In genomic region chr1:31576743-31577455, GRCh38 we compare ENCODE assay signal across 11 cellular contexts. TPM values are rescaled to one million over a fixed set of nuclear protein-coding genes. Genes with fewer than 3 reads are reported as not detected.
A peak's percentile ranks its signal among the peaks of the same experiment; 100 is the strongest.
DNase-seq lines count a peak whose midpoint lies in the region; ATAC-seq and TF ChIP-seq lines count a peak whose summit lies in the region.
"Had no signal": no experiment of that assay in that cellular context is flagged by ENCODE, and none has a peak within 500 bp of the region (broad histone marks: within the 10 kb centered on the region; RNA-seq: fewer than 3 reads in every experiment).

No MANE protein-coding gene starts in this region.

- H3K4me1 ChIP-seq in ACC112 (ENCODE audit: control insufficient read depth, insufficient read depth, low read length, unreplicated experiment) (peaks cover 57% of the 10 kb centered on the region), adipocyte (ENCODE audit: control insufficient read depth, insufficient read depth, low read length) (peaks cover 51% of the 10 kb centered on the region), left ventricle myocardium inferior (peaks cover 86% of the 10 kb centered on the region), ovary (ENCODE audit: insufficient read depth) (peaks cover 28% of the 10 kb centered on the region)

- ATAC-seq in GM21381 (IDR thresholded peaks at IDR 0.05; ENCODE audit: unreplicated experiment): no peak
- ATAC-seq: CD8-positive, alpha-beta T cell had no signal

- no peak overlapping the region for H3K27ac ChIP-seq in ACC112 (ENCODE audit: low read depth, low read length)
- H3K27ac ChIP-seq in left ventricle myocardium inferior (replicated peaks): peak overlapping the region; percentile 93
- peak overlapping the region; percentile 35 to 76 for H3K27ac ChIP-seq in ovary

- H3K36me3 ChIP-seq in ACC112 (ENCODE audit: insufficient read depth, low read length): no peaks in the 10 kb centered on the region
- no peaks in the 10 kb centered on the region for H3K36me3 ChIP-seq in adipocyte (ENCODE audit: control insufficient read depth, insufficient read depth, low read length, severe bottlenecking)
- peaks cover 20% of the 10 kb centered on the region for H3K36me3 ChIP-seq in left ventricle myocardium inferior
- no peaks in the 10 kb centered on the region for H3K36me3 ChIP-seq in ovary

- H3K27me3 ChIP-seq in ACC112 (ENCODE audit: insufficient read depth, low read length): no peaks in the 10 kb centered on the region
- H3K27me3 ChIP-seq in adipocyte (replicated peaks; ENCODE audit: control insufficient read depth, insufficient read depth, low read length): no peaks in the 10 kb centered on the region
- no peaks in the 10 kb centered on the region for H3K27me3 ChIP-seq in left ventricle myocardium inferior (ENCODE audit: low read depth)
- no peaks in the 10 kb centered on the region for H3K27me3 ChIP-seq in ovary

- H3K9ac ChIP-seq in adipocyte (ENCODE audit: low read length): peak overlapping the region; percentile 31

- DNase-seq in adipocyte (ENCODE audit: low read depth) (no peak), left ventricle myocardium inferior (no peak), ovary (peak in 1 of 5 donors; percentile 25), AG08395 (ENCODE audit: low spot score) (no peak), RPMI8226 (no peak)
- DNase-seq in activated effector memory CD4-positive, alpha-beta T cell treated with Interleukin-2 at 50 U/mL for 16 hours: no peak

- WGBS in ovary, 3 donors: 70 to 74% (median 74%) methylated on average over 26 to 27 of the region's 27 CpGs

- no peak for TF ChIP-seq EP300 in ovary (IDR thresholded peaks at IDR 0.05)

- no peak overlapping the region for H2AFZ ChIP-seq in ACC112 (ENCODE audit: low read length, unreplicated experiment)

- H3K79me2 ChIP-seq in ACC112 (ENCODE audit: control insufficient read depth, insufficient read depth, low read length, unreplicated experiment): peaks cover 9% of the 10 kb centered on the region

- intact Hi-C loops in left ventricle myocardium inferior (cut with micrococcal nuclease): no loop called here
- intact Hi-C loops in ovary (cut with DNase I): no loop called here

- TF ChIP-seq POLR2A in ovary (IDR thresholded peaks at IDR 0.05): no peak

- H3K4me3 ChIP-seq in ACC112 (ENCODE audit: low read depth, low read length) (peak overlapping the region; percentile 64), adipocyte (ENCODE audit: low read length) (peak overlapping the region; percentile 61), left ventricle myocardium inferior (peak overlapping the region; percentile 78), ovary (peak overlapping the region; percentile 52)

- TF ChIP-seq CTCF in left ventricle myocardium inferior (IDR thresholded peaks at IDR 0.05; ENCODE audit: borderline replicate concordance) (no peak), ovary (IDR thresholded peaks at IDR 0.05) (no peak)

- H3K9me3 ChIP-seq in adipocyte (ENCODE audit: control insufficient read depth, low read length) (no peaks in the 10 kb centered on the region), left ventricle myocardium inferior (replicated peaks) (no peaks in the 10 kb centered on the region), ovary (no peaks in the 10 kb centered on the region)

RNA-seq across cellular contexts. Expression of gene TINAGL1, which starts 0.6 kb away (rescaled TPM):
- total RNA-seq in left ventricle myocardium inferior: 223 TPM
- total RNA-seq in ovary: 10 to 100 TPM; 27.1 to 57.3 (median 31.4) TPM
- 10 to 100 TPM; 30.0 to 55.0 TPM for polyA plus RNA-seq in ovary
- total RNA-seq: activated CD4-positive, alpha-beta T cell treated with anti-CD3 and anti-CD28 coated beads, Interleukin-2, amount 10 ng/mL, durations not matched to agents 24 days and 14 days; CD8-positive, alpha-beta T cell had no signal

RNA-seq across cellular contexts. Expression of gene HCRTR1, which starts 40.6 kb away (rescaled TPM):
- total RNA-seq in left ventricle myocardium inferior (0.44 TPM), ovary (not detected)
- not detected for polyA plus RNA-seq in ovary
- total RNA-seq: activated CD4-positive, alpha-beta T cell treated with anti-CD3 and anti-CD28 coated beads, Interleukin-2, amount 10 ng/mL, durations not matched to agents 24 days and 14 days; CD8-positive, alpha-beta T cell; myocyte had no signal
